11 cellular contexts compared by ENCODE assay signal in genomic region chr3:177816667-177817208, GRCh38.
DNase-seq lines count a peak whose midpoint lies in the region; ATAC-seq and TF ChIP-seq lines count a peak whose summit lies in the region.
"Had no signal": no experiment of that assay in that cellular context is flagged by ENCODE, and none has a peak within 500 bp of the region (broad histone marks: within the 10 kb centered on the region; RNA-seq: fewer than 3 reads in every experiment).

No MANE protein-coding gene starts in this region.

- 40% methylated on average over 6 of the region's 6 CpGs for WGBS in liver

- peak; percentile 46 to 50 for TF ChIP-seq RAD21 in liver (IDR thresholded peaks at IDR 0.05)

- H3K27ac Mint-ChIP-seq in stimulated activated effector memory CD8-positive, alpha-beta T cell treated with anti-CD3 and anti-CD28 coated beads, Interleukin-12 subunit alpha, Interleukin-12 subunit beta, amount 100 ng/mL, for 72 hours = no peak overlapping the region
- no peak overlapping the region for H3K27ac Mint-ChIP-seq in stimulated activated memory B cell treated with anti-CD40 and anti-IgM and Interleukin-4, amounts not matched to agents 10 μg/mL and 1 μg/mL and 100 μg/mL, for 72 hours
- H3K27ac Mint-ChIP-seq in activated naive CD4-positive, alpha-beta T cell treated with anti-CD3 and anti-CD28 coated beads, Interleukin-2, amount 10 ng/mL, durations not matched to agents 7 days and 5 days = no peak overlapping the region
- H3K27ac Mint-ChIP-seq: activated T-cell treated with anti-CD3 and anti-CD28 coated beads, Interleukin-2, amount 50 U/mL, for 72 hours had no signal

- no peak overlapping the region for H3K4me3 Mint-ChIP-seq in stimulated activated effector memory CD8-positive, alpha-beta T cell treated with anti-CD3 and anti-CD28 coated beads, Interleukin-12 subunit alpha, Interleukin-12 subunit beta, amount 100 ng/mL, for 72 hours
- H3K4me3 Mint-ChIP-seq in stimulated activated memory B cell treated with anti-CD40 and anti-IgM and Interleukin-4, amounts not matched to agents 10 μg/mL and 1 μg/mL and 100 μg/mL, for 72 hours = no peak overlapping the region
- H3K4me3 Mint-ChIP-seq in activated naive CD4-positive, alpha-beta T cell treated with anti-CD3 and anti-CD28 coated beads, Interleukin-2, amount 10 ng/mL, durations not matched to agents 7 days and 5 days = no peak overlapping the region
- H3K4me3 Mint-ChIP-seq: activated T-cell treated with anti-CD3 and anti-CD28 coated beads, Interleukin-2, amount 50 U/mL, for 72 hours had no signal

- CTCF ChIA-PET in activated naive CD4-positive, alpha-beta T cell treated with anti-CD3 and anti-CD28 coated beads, Interleukin-2, amount 10 ng/mL, durations not matched to agents 7 days and 5 days (lab: Charles Lee) = no interaction called here

- peak overlapping the region in 1 of 2 donors; percentile 39 for H3K27ac ChIP-seq in liver (ENCODE audit: low read depth in 1 of 2, low read length in 2 of 2)
- H3K27ac ChIP-seq: BLaER1 had no signal

- no peaks in the 10 kb centered on the region for H3K27me3 ChIP-seq in liver (ENCODE audit: control insufficient read depth in 4 of 4, insufficient read depth in 4 of 4, low read length in 3 of 4)
- H3K27me3 ChIP-seq: BLaER1 had no signal

- H3K4me1 ChIP-seq in liver (ENCODE audit: control insufficient read depth in 4 of 4, insufficient read depth in 4 of 4, low read length in 3 of 4) = peaks cover 0 to 7% (median 0%) of the 10 kb centered on the region in 4 donors

- H3K9ac ChIP-seq in liver (ENCODE audit: low read depth in 1 of 2, low read length in 2 of 2) = no peak overlapping the region
- H3K9ac ChIP-seq: BLaER1 had no signal

- H3K36me3 Mint-ChIP-seq in stimulated activated effector memory CD8-positive, alpha-beta T cell treated with anti-CD3 and anti-CD28 coated beads, Interleukin-12 subunit alpha, Interleukin-12 subunit beta, amount 100 ng/mL, for 72 hours = no peaks in the 10 kb centered on the region
- H3K36me3 Mint-ChIP-seq in stimulated activated memory B cell treated with anti-CD40 and anti-IgM and Interleukin-4, amounts not matched to agents 10 μg/mL and 1 μg/mL and 100 μg/mL, for 72 hours = no peaks in the 10 kb centered on the region
- no peaks in the 10 kb centered on the region for H3K36me3 Mint-ChIP-seq in activated naive CD4-positive, alpha-beta T cell treated with anti-CD3 and anti-CD28 coated beads, Interleukin-2, amount 10 ng/mL, durations not matched to agents 7 days and 5 days

- no peaks in the 10 kb centered on the region for H3K27me3 Mint-ChIP-seq in stimulated activated memory B cell treated with anti-CD40 and anti-IgM and Interleukin-4, amounts not matched to agents 10 μg/mL and 1 μg/mL and 100 μg/mL, for 72 hours
- no peaks in the 10 kb centered on the region for H3K27me3 Mint-ChIP-seq in activated naive CD4-positive, alpha-beta T cell treated with anti-CD3 and anti-CD28 coated beads, Interleukin-2, amount 10 ng/mL, durations not matched to agents 7 days and 5 days

- TF ChIP-seq CTCF in LNCAP (IDR thresholded peaks at IDR 0.05) (peak; percentile 17; the same call in 1 of the 2 replicates), cardiac fibroblast (IDR thresholded peaks at IDR 0.05; ENCODE audit: low read depth, low read length) (peak; percentile 18), liver (IDR thresholded peaks at IDR 0.05; ENCODE audit: low read depth, low read length, missing input control) (no peak)

- no peaks in the 10 kb centered on the region for H3K9me3 ChIP-seq in liver (ENCODE audit: control insufficient read depth in 4 of 4, low read length in 3 of 4)
- H3K9me3 ChIP-seq: BLaER1 had no signal

- H3K9me3 Mint-ChIP-seq in stimulated activated effector memory CD8-positive, alpha-beta T cell treated with anti-CD3 and anti-CD28 coated beads, Interleukin-12 subunit alpha, Interleukin-12 subunit beta, amount 100 ng/mL, for 72 hours = no peaks in the 10 kb centered on the region
- no peaks in the 10 kb centered on the region for H3K9me3 Mint-ChIP-seq in stimulated activated memory B cell treated with anti-CD40 and anti-IgM and Interleukin-4, amounts not matched to agents 10 μg/mL and 1 μg/mL and 100 μg/mL, for 72 hours
- no peaks in the 10 kb centered on the region for H3K9me3 Mint-ChIP-seq in activated naive CD4-positive, alpha-beta T cell treated with anti-CD3 and anti-CD28 coated beads, Interleukin-2, amount 10 ng/mL, durations not matched to agents 7 days and 5 days
- H3K9me3 Mint-ChIP-seq: activated T-cell treated with anti-CD3 and anti-CD28 coated beads, Interleukin-2, amount 50 U/mL, for 72 hours had no signal

- no peaks in the 10 kb centered on the region for H3K4me1 Mint-ChIP-seq in stimulated activated effector memory CD8-positive, alpha-beta T cell treated with anti-CD3 and anti-CD28 coated beads, Interleukin-12 subunit alpha, Interleukin-12 subunit beta, amount 100 ng/mL, for 72 hours
- peaks cover 21% of the 10 kb centered on the region for H3K4me1 Mint-ChIP-seq in stimulated activated memory B cell treated with anti-CD40 and anti-IgM and Interleukin-4, amounts not matched to agents 10 μg/mL and 1 μg/mL and 100 μg/mL, for 72 hours
- H3K4me1 Mint-ChIP-seq in activated naive CD4-positive, alpha-beta T cell treated with anti-CD3 and anti-CD28 coated beads, Interleukin-2, amount 10 ng/mL, durations not matched to agents 7 days and 5 days = peaks cover 4% of the 10 kb centered on the region

- DNase-seq in 8988T (peak; percentile 22), cardiac fibroblast (ENCODE audit: low read depth in 2 of 2) (peak; percentile 90 to 97)
- no peak for DNase-seq in stimulated activated effector memory CD8-positive, alpha-beta T cell treated with anti-CD3 and anti-CD28 coated beads, Interleukin-12 subunit alpha, Interleukin-12 subunit beta, amount 100 ng/mL, for 72 hours (ENCODE audit: low spot score in 2 of 2)
- no peak for DNase-seq in activated naive CD4-positive, alpha-beta T cell treated with anti-CD3 and anti-CD28 coated beads, Interleukin-2, amount 10 ng/mL, durations not matched to agents 7 days and 5 days
- DNase-seq: activated T-cell treated with anti-CD3 and anti-CD28 coated beads, Interleukin-2, amount 50 U/mL, for 72 hours; head of caudate nucleus had no signal

- H3K36me3 ChIP-seq in liver (ENCODE audit: control insufficient read depth in 4 of 4, insufficient read depth in 3 of 4, low read depth in 1 of 4, low read length in 3 of 4) = no peaks in the 10 kb centered on the region
- H3K36me3 ChIP-seq: BLaER1 had no signal

- ATAC-seq in stimulated activated effector memory CD8-positive, alpha-beta T cell treated with anti-CD3 and anti-CD28 coated beads, Interleukin-12 subunit alpha, Interleukin-12 subunit beta, amount 100 ng/mL, for 72 hours = no peak
- no peak for ATAC-seq in GM19023 (IDR thresholded peaks at IDR 0.05; ENCODE audit: unreplicated experiment)
- no peak for ATAC-seq in stimulated activated memory B cell treated with anti-CD40 and anti-IgM and Interleukin-4, amounts not matched to agents 10 μg/mL and 1 μg/mL and 100 μg/mL, for 72 hours
- ATAC-seq: activated T-cell treated with anti-CD3 and anti-CD28 coated beads, Interleukin-2, amount 50 U/mL, for 72 hours had no signal

- H3K4me3 ChIP-seq in cardiac fibroblast (replicated peaks in 1 of 2; ENCODE audit: low read depth in 2 of 2, low read length in 2 of 2) = no peak overlapping the region
- no peak overlapping the region for H3K4me3 ChIP-seq in liver (ENCODE audit: low read depth in 1 of 3, low read length in 3 of 3)
- H3K4me3 ChIP-seq: BLaER1 had no signal

TF ChIP-seq in liver, 16 proteins besides CTCF, POLR2A, EP300 and RAD21 (continues in another document):
- TF ChIP-seq SP1 (IDR thresholded peaks at IDR 0.05) (no peak), ATF3 (IDR thresholded peaks at IDR 0.05) (no peak), NR2F2 (IDR thresholded peaks at IDR 0.05) (no peak)
- TF ChIP-seq, protein P1, sequence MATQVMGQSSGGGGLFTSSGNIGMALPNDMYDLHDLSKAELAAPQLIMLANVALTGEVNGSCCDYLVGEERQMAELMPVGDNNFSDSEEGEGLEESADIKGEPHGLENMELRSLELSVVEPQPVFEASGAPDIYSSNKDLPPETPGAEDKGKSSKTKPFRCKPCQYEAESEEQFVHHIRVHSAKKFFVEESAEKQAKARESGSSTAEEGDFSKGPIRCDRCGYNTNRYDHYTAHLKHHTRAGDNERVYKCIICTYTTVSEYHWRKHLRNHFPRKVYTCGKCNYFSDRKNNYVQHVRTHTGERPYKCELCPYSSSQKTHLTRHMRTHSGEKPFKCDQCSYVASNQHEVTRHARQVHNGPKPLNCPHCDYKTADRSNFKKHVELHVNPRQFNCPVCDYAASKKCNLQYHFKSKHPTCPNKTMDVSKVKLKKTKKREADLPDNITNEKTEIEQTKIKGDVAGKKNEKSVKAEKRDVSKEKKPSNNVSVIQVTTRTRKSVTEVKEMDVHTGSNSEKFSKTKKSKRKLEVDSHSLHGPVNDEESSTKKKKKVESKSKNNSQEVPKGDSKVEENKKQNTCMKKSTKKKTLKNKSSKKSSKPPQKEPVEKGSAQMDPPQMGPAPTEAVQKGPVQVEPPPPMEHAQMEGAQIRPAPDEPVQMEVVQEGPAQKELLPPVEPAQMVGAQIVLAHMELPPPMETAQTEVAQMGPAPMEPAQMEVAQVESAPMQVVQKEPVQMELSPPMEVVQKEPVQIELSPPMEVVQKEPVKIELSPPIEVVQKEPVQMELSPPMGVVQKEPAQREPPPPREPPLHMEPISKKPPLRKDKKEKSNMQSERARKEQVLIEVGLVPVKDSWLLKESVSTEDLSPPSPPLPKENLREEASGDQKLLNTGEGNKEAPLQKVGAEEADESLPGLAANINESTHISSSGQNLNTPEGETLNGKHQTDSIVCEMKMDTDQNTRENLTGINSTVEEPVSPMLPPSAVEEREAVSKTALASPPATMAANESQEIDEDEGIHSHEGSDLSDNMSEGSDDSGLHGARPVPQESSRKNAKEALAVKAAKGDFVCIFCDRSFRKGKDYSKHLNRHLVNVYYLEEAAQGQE (IDR thresholded peaks at IDR 0.05) = no peak
- TF ChIP-seq, protein P2, sequence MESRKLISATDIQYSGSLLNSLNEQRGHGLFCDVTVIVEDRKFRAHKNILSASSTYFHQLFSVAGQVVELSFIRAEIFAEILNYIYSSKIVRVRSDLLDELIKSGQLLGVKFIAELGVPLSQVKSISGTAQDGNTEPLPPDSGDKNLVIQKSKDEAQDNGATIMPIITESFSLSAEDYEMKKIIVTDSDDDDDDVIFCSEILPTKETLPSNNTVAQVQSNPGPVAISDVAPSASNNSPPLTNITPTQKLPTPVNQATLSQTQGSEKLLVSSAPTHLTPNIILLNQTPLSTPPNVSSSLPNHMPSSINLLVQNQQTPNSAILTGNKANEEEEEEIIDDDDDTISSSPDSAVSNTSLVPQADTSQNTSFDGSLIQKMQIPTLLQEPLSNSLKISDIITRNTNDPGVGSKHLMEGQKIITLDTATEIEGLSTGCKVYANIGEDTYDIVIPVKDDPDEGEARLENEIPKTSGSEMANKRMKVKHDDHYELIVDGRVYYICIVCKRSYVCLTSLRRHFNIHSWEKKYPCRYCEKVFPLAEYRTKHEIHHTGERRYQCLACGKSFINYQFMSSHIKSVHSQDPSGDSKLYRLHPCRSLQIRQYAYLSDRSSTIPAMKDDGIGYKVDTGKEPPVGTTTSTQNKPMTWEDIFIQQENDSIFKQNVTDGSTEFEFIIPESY (IDR thresholded peaks at IDR 0.05) = no peak

Comparison
In these comparisons a context has a peak if more than half of its experiments do, and no peak if none do; other contexts are left out.
1. DNase-seq: peak in 8988T (single experiment) and cardiac fibroblast (2 of 2); none in stimulated activated effector memory CD8-positive, alpha-beta T cell treated with anti-CD3 and anti-CD28 coated beads, Interleukin-12 subunit alpha, Interleukin-12 subunit beta, amount 100 ng/mL, for 72 hours (0 of 2) and activated naive CD4-positive, alpha-beta T cell treated with anti-CD3 and anti-CD28 coated beads, Interleukin-2, amount 10 ng/mL, durations not matched to agents 7 days and 5 days (single experiment).